8 cellular contexts compared by ENCODE assay signal in genomic region chr20:33568378-33569289, GRCh38.
DNase-seq lines count a peak whose midpoint lies in the region; ATAC-seq and TF ChIP-seq lines count a peak whose summit lies in the region.

No MANE protein-coding gene starts in this region.

- in situ Hi-C loops in GM23248 (cut with MboI): no loop called here

- H3K9me3 Mint-ChIP-seq in activated naive CD4-positive, alpha-beta T cell treated with anti-CD3 and anti-CD28 coated beads, Interleukin-2, amount 50 U/mL, for 72 hours: no peaks in the 10 kb centered on the region

- no peaks in the 10 kb centered on the region for H3K27me3 ChIP-seq in GM23248 (replicated peaks; ENCODE audit: insufficient read depth)
- no peaks in the 10 kb centered on the region for H3K27me3 ChIP-seq in foreskin keratinocyte
- no peaks in the 10 kb centered on the region for H3K27me3 ChIP-seq in sigmoid colon

- ATAC-seq in foreskin keratinocyte (no peak), GM18505 (IDR thresholded peaks at IDR 0.05; ENCODE audit: unreplicated experiment) (no peak)
- no peak for ATAC-seq in activated naive CD4-positive, alpha-beta T cell treated with anti-CD3 and anti-CD28 coated beads, Interleukin-2, amount 50 U/mL, for 72 hours

- intact Hi-C loops in sigmoid colon (cut with DNase I): no loop called here

- H3K27ac Mint-ChIP-seq in activated naive CD4-positive, alpha-beta T cell treated with anti-CD3 and anti-CD28 coated beads, Interleukin-2, amount 50 U/mL, for 72 hours: no peak overlapping the region

- DNase-seq in GM23248 (peak; percentile 22), NCI-H524 (lab: John Stamatoyannopoulos, UW) (peak; percentile 99 to 100), foreskin keratinocyte (no peak), sigmoid colon (no peak), AML-193 (lab: John Stamatoyannopoulos, UW) (no peak)
- DNase-seq in activated naive CD4-positive, alpha-beta T cell (lab: John Stamatoyannopoulos, UW): no peak
- no peak for DNase-seq in activated naive CD4-positive, alpha-beta T cell treated with anti-CD3 and anti-CD28 coated beads, Interleukin-2, amount 50 U/mL, for 72 hours (ENCODE audit: low spot score in 2 of 2)

- WGBS in GM23248 (ENCODE audit: low coverage in 1 of 2, low lambda C conversion rate in 2 of 2, missing lambda C conversion rate in 2 of 2), 2 experiments: 47 to 54% methylated on average over 11 of the region's 11 CpGs
- WGBS in sigmoid colon, 2 donors: 60 to 78% methylated on average over 11 of the region's 11 CpGs

- H3K4me2 ChIP-seq in GM23248 (ENCODE audit: unreplicated experiment): no peak overlapping the region

- H4K20me1 ChIP-seq in GM23248 (ENCODE audit: insufficient read depth): no peaks in the 10 kb centered on the region

- no peak overlapping the region for H3K9ac ChIP-seq in GM23248

- H3K4me3 ChIP-seq in GM23248 (no peak overlapping the region), sigmoid colon (no peak overlapping the region)

- H3K79me2 ChIP-seq in GM23248 (ENCODE audit: insufficient read depth): peaks cover 63% of the 10 kb centered on the region

- H2AFZ ChIP-seq in GM23248: no peak overlapping the region

- 0 out of 2 replicates have a peak, but pooled peaks cover 5% of the 10 kb centered on the region for H3F3A ChIP-seq in GM23248 (ENCODE audit: insufficient read depth)

- H3K9me3 ChIP-seq in GM23248 (ENCODE audit: low read depth) (no peaks in the 10 kb centered on the region), sigmoid colon (no peaks in the 10 kb centered on the region)

- no peaks in the 10 kb centered on the region for H3K9me2 ChIP-seq in GM23248 (ENCODE audit: insufficient read depth)

- H3K36me3 ChIP-seq in GM23248 (ENCODE audit: low read depth) (no peaks in the 10 kb centered on the region), sigmoid colon (no peaks in the 10 kb centered on the region)

- no peak for TF ChIP-seq EP300 in sigmoid colon (IDR thresholded peaks at IDR 0.05)

- H3K27ac ChIP-seq in GM23248: no peak overlapping the region
- H3K27ac ChIP-seq in foreskin keratinocyte: peak overlapping the region; percentile 65
- H3K27ac ChIP-seq in sigmoid colon: peak overlapping the region; percentile 24 to 79 (median 46)

- no peaks in the 10 kb centered on the region for H3K36me3 Mint-ChIP-seq in activated naive CD4-positive, alpha-beta T cell treated with anti-CD3 and anti-CD28 coated beads, Interleukin-2, amount 50 U/mL, for 72 hours

- TF ChIP-seq POLR2A in sigmoid colon (IDR thresholded peaks at IDR 0.05) (no peak), GM18505 (IDR thresholded peaks at IDR 0.05; ENCODE audit: borderline replicate concordance, extremely low read depth, insufficient read depth, insufficient read length) (no peak)

- H3K4me1 ChIP-seq in GM23248 (ENCODE audit: insufficient read depth) (peaks cover 7% of the 10 kb centered on the region; the same call in 1 of the 2 replicates), foreskin keratinocyte (peaks cover 40% of the 10 kb centered on the region), sigmoid colon (peaks cover 0 to 64% (median 44%) of the 10 kb centered on the region in 4 donors)

- TF ChIP-seq CTCF in foreskin keratinocyte (conservative IDR thresholded peaks at IDR 0.05) (no peak), sigmoid colon (IDR thresholded peaks at IDR 0.05) (no peak)

Comparison
In these comparisons a context has a peak if more than half of its experiments do, and no peak if none do; other contexts are left out.
1. DNase-seq: peak in GM23248 (single experiment) and NCI-H524 (2 of 2); none in foreskin keratinocyte (0 of 2), sigmoid colon (single experiment), activated naive CD4-positive, alpha-beta T cell (0 of 4), AML-193 (0 of 2) and activated naive CD4-positive, alpha-beta T cell treated with anti-CD3 and anti-CD28 coated beads, Interleukin-2, amount 50 U/mL, for 72 hours (0 of 2).